ENCODE assay signal across 11 cellular contexts in the genomic region with DNA sequence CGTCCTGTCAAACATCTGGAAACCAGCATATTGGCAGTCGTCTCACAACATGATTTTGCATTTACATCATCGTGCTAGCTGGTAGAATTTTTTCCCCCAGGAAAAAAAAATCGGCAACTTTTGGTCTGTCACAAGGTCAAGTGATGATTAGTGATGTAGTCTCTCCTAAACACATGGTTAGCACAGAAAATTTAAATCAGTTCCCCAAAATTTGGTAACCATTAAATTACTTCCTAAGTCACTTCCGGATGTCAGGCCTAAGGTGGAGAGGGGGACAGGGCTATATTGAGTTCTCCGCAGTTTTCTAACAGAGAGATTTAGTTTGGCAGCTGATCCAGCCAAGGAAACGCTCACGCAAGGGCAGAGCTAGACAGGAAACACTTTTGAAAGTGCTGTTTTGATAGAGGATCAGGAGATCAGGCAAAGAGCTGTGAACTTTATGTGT.
A peak's percentile ranks its signal among the peaks of the same experiment; 100 is the strongest.
DNase-seq lines count a peak whose midpoint lies in the region; ATAC-seq and TF ChIP-seq lines count a peak whose summit lies in the region.
"Had no signal": no experiment of that assay in that cellular context is flagged by ENCODE, and none has a peak within 500 bp of the region (broad histone marks: within the 10 kb centered on the region; RNA-seq: fewer than 3 reads in every experiment).

No MANE protein-coding gene starts in this region.

- no peak overlapping the region for H4K5ac ChIP-seq in H9 (ENCODE audit: insufficient read length, low read depth, low read length)

- no peak for TF ChIP-seq POLR2A in tibial nerve (IDR thresholded peaks at IDR 0.05)

- H3K36me3 Mint-ChIP-seq in nephron progenitor cell (ENCODE audit: low read depth), result no peaks in the 10 kb centered on the region
- no peaks in the 10 kb centered on the region for H3K36me3 Mint-ChIP-seq in H9 (ENCODE audit: insufficient read depth in 1 of 3, low read depth in 3 of 3)
- no peaks in the 10 kb centered on the region for H3K36me3 Mint-ChIP-seq in endodermal cell (ENCODE audit: low read depth)

- H3T11ph ChIP-seq in H9 (ENCODE audit: low read length), result no peak overlapping the region

- peak overlapping the region; percentile 59 for H3K4me2 ChIP-seq in fibroblast of lung (ENCODE audit: extremely low read depth, insufficient read depth, low read length)
- H3K4me2 ChIP-seq in H9 (ENCODE audit: insufficient read depth, insufficient read length, low read length), result no peak overlapping the region

- H3K4me1 ChIP-seq in fibroblast of lung (ENCODE audit: control insufficient read depth, extremely low read depth, insufficient read depth, low read length) (peaks cover 35% of the 10 kb centered on the region), tibial nerve (peaks cover 0 to 62% (median 0%) of the 10 kb centered on the region in 4 donors), H9 (ENCODE audit: insufficient read depth, low read length) (no peaks in the 10 kb centered on the region), endodermal cell (ENCODE audit: control insufficient read depth, insufficient read depth, low read length) (peaks cover 4% of the 10 kb centered on the region)

- H3K27ac ChIP-seq in fibroblast of lung (ENCODE audit: insufficient read depth, low read length) (peak overlapping the region; percentile 88), tibial nerve (peak overlapping the region in 1 of 4 donors; percentile 64), H9 (ENCODE audit: insufficient read length, low read depth, low read length) (no peak overlapping the region), endodermal cell (ENCODE audit: low read depth, low read length) (no peak overlapping the region)

- H3K27ac Mint-ChIP-seq in nephron progenitor cell (peak overlapping the region; percentile 91), H9 (peak overlapping the region in 1 of 3 experiments; percentile 47; a peak in 2 of 7 replicates), endodermal cell (no peak overlapping the region)
- H3K27ac Mint-ChIP-seq: activated T-cell treated with anti-CD3 and anti-CD28 coated beads, Interleukin-2, amount 50 U/mL, for 72 hours had no signal

- TF ChIP-seq CTCF in fibroblast of lung (conservative IDR thresholded peaks at IDR 0.05 in 1 of 2, IDR thresholded peaks at IDR 0.05 in 1 of 2; ENCODE audit: low read depth in 1 of 2, low read length in 2 of 2) (no peak), nephron progenitor cell (IDR thresholded peaks at IDR 0.05) (no peak), tibial nerve (IDR thresholded peaks at IDR 0.05) (no peak), H9 (conservative IDR thresholded peaks at IDR 0.05) (no peak), endodermal cell (conservative IDR thresholded peaks at IDR 0.05) (no peak)

- no peak overlapping the region for H3K23ac ChIP-seq in H9 (ENCODE audit: insufficient read length, low read depth, low read length)

- H4K8ac ChIP-seq in H9 (replicated peaks; ENCODE audit: insufficient read length, low read depth, low read length), result no peak overlapping the region

- H3K9me3 Mint-ChIP-seq in nephron progenitor cell (no peaks in the 10 kb centered on the region), H9 (no peaks in the 10 kb centered on the region), endodermal cell (no peaks in the 10 kb centered on the region)
- H3K9me3 Mint-ChIP-seq: activated T-cell treated with anti-CD3 and anti-CD28 coated beads, Interleukin-2, amount 50 U/mL, for 72 hours had no signal

- peak overlapping the region; percentile 1 for H3K9ac ChIP-seq in fibroblast of lung (ENCODE audit: insufficient read depth, low read length)
- H3K9ac ChIP-seq in H9 (ENCODE audit: extremely low read depth, insufficient read length, low read length), result no peak overlapping the region
- H3K9ac ChIP-seq in endodermal cell (ENCODE audit: extremely low read depth, low read length, poor library complexity, severe bottlenecking), result no peak overlapping the region

- H2AK5ac ChIP-seq in H9 (ENCODE audit: insufficient read length, low read length), result no peak overlapping the region

- no peak overlapping the region for H2BK12ac ChIP-seq in H9 (ENCODE audit: insufficient read length, low read depth, low read length)

- no peak overlapping the region for H2BK5ac ChIP-seq in H9 (ENCODE audit: insufficient read length, low read length)

- peak overlapping the region in 1 of 4 experiments; percentile 27 for H3K4me3 ChIP-seq in fibroblast of lung (replicated peaks in 1 of 4; ENCODE audit: control extremely low read depth in 1 of 4, insufficient read depth in 1 of 4, low read depth in 3 of 4, low read length in 4 of 4)
- no peak overlapping the region for H3K4me3 ChIP-seq in tibial nerve
- no peak overlapping the region for H3K4me3 ChIP-seq in endodermal cell (ENCODE audit: low read length)

- H3K27me3 ChIP-seq in fibroblast of lung (ENCODE audit: control insufficient read depth, insufficient read depth, low read length) (no peaks in the 10 kb centered on the region), tibial nerve (no peaks in the 10 kb centered on the region), H9 (ENCODE audit: insufficient read depth, low read length) (no peaks in the 10 kb centered on the region), endodermal cell (ENCODE audit: control insufficient read depth, insufficient read depth, low read length, poor library complexity, severe bottlenecking) (no peaks in the 10 kb centered on the region)

- H3K9me3 ChIP-seq in fibroblast of lung (ENCODE audit: control insufficient read depth, insufficient read depth, low read depth, low read length) (no peaks in the 10 kb centered on the region), tibial nerve (no peaks in the 10 kb centered on the region), H9 (ENCODE audit: control insufficient read depth, low read depth, low read length) (no peaks in the 10 kb centered on the region), endodermal cell (ENCODE audit: control insufficient read depth, low read length) (no peaks in the 10 kb centered on the region)

- H2BK15ac ChIP-seq in H9 (ENCODE audit: low read depth, low read length), result no peak overlapping the region

- intact Hi-C loops in Right ventricle myocardium inferior (cut with DNase I), result no loop called here
- intact Hi-C loops in cardiac septum (cut with DNase I), result no loop called here

- no peak overlapping the region for H4K91ac ChIP-seq in H9 (ENCODE audit: insufficient read length, low read depth, low read length)

- H3K4me3 Mint-ChIP-seq in nephron progenitor cell, result no peak overlapping the region
- no peak overlapping the region for H3K4me3 Mint-ChIP-seq in H9
- no peak overlapping the region for H3K4me3 Mint-ChIP-seq in endodermal cell
- H3K4me3 Mint-ChIP-seq: activated T-cell treated with anti-CD3 and anti-CD28 coated beads, Interleukin-2, amount 50 U/mL, for 72 hours had no signal

- DNase-seq in Right ventricle myocardium inferior (ENCODE audit: missing footprints), result no peak
- DNase-seq in cardiac septum (ENCODE audit: low spot score), result no peak
- DNase-seq in fibroblast of lung (ENCODE audit: low read depth in 2 of 2), result peak in 1 of 2 donors; percentile 85
- DNase-seq in nephron progenitor cell, result no peak
- DNase-seq in tibial nerve (ENCODE audit: low spot score in 2 of 2), result no peak
- DNase-seq in foreskin melanocyte, result no peak
- DNase-seq in H9, result no peak
- DNase-seq in endodermal cell, result no peak
- DNase-seq: activated T-cell treated with anti-CD3 and anti-CD28 coated beads, Interleukin-2, amount 50 U/mL, for 72 hours; NCI-H510A had no signal

- no peaks in the 10 kb centered on the region for H3K79me1 ChIP-seq in H9 (ENCODE audit: insufficient read depth, low read depth, low read length, poor library complexity, severe bottlenecking)

- no peak for TF ChIP-seq EP300 in tibial nerve (IDR thresholded peaks at IDR 0.05)

- WGBS in tibial nerve, 2 donors, result 26 to 31% methylated on average over 8 of the region's 8 CpGs
- WGBS in H9 (ENCODE audit: extremely low coverage, insufficient read length, low lambda C conversion rate), result no CpG with 5 or more reads among the region's 8 CpGs
- 93 to 94% methylated on average over 7 to 8 of the region's 8 CpGs for WGBS in endodermal cell (ENCODE audit: insufficient coverage in 1 of 2, insufficient read length in 1 of 2), 2 experiments

- H2AFZ ChIP-seq in fibroblast of lung (ENCODE audit: low read length), result no peak overlapping the region
- H2AFZ ChIP-seq in H9 (ENCODE audit: low read length), result no peak overlapping the region

- peaks cover 26% of the 10 kb centered on the region for H3K79me2 ChIP-seq in fibroblast of lung (ENCODE audit: control insufficient read depth, insufficient read depth, low read length)
- no peaks in the 10 kb centered on the region for H3K79me2 ChIP-seq in H9 (ENCODE audit: insufficient read depth, low read length)

- no peak overlapping the region for H3K14ac ChIP-seq in H9 (ENCODE audit: insufficient read depth, low read length)

- H3K4ac ChIP-seq in H9 (ENCODE audit: low read depth, low read length), result no peak overlapping the region

- no peak overlapping the region for H2BK20ac ChIP-seq in H9 (ENCODE audit: low read depth, low read length, poor library complexity, severe bottlenecking)

- H3K18ac ChIP-seq in H9 (ENCODE audit: insufficient read length, low read depth, low read length), result no peak overlapping the region

- peaks cover 4% of the 10 kb centered on the region for H3K27me3 Mint-ChIP-seq in nephron progenitor cell (ENCODE audit: low read depth, poor library complexity)
- H3K27me3 Mint-ChIP-seq in H9 (ENCODE audit: low read depth), result no peaks in the 10 kb centered on the region
- peaks cover 7% of the 10 kb centered on the region for H3K27me3 Mint-ChIP-seq in endodermal cell (ENCODE audit: insufficient read depth)

- ATAC-seq in Right ventricle myocardium inferior, result peak; percentile 50
- ATAC-seq: activated T-cell treated with anti-CD3 and anti-CD28 coated beads, Interleukin-2, amount 50 U/mL, for 72 hours; esophagus mucosa had no signal

- H3K4me1 Mint-ChIP-seq in nephron progenitor cell, result peaks cover 70% of the 10 kb centered on the region
- H3K4me1 Mint-ChIP-seq in H9, result no peaks in the 10 kb centered on the region
- H3K4me1 Mint-ChIP-seq in endodermal cell, result peaks cover 13% of the 10 kb centered on the region

- H4K20me1 ChIP-seq in fibroblast of lung (ENCODE audit: control insufficient read depth, extremely low read depth, insufficient read depth, low read length), result no peaks in the 10 kb centered on the region
- no peaks in the 10 kb centered on the region for H4K20me1 ChIP-seq in H9 (ENCODE audit: control insufficient read depth, insufficient read depth, insufficient read length)

- H3K36me3 ChIP-seq in fibroblast of lung (ENCODE audit: control insufficient read depth, insufficient read depth, low read length), result no peaks in the 10 kb centered on the region
- H3K36me3 ChIP-seq in tibial nerve, result no peaks in the 10 kb centered on the region
- H3K36me3 ChIP-seq in endodermal cell (ENCODE audit: control insufficient read depth, insufficient read depth, low read length), result no peaks in the 10 kb centered on the region

- H3K56ac ChIP-seq in H9 (ENCODE audit: insufficient read length, low read depth, low read length), result no peak overlapping the region

- no peaks in the 10 kb centered on the region for H3K23me2 ChIP-seq in H9 (ENCODE audit: insufficient read length, low read depth, low read length, poor library complexity, severe bottlenecking)

- no peak overlapping the region for H2BK120ac ChIP-seq in H9 (ENCODE audit: low read depth, low read length, poor library complexity, severe bottlenecking)
